In the genomic region with DNA sequence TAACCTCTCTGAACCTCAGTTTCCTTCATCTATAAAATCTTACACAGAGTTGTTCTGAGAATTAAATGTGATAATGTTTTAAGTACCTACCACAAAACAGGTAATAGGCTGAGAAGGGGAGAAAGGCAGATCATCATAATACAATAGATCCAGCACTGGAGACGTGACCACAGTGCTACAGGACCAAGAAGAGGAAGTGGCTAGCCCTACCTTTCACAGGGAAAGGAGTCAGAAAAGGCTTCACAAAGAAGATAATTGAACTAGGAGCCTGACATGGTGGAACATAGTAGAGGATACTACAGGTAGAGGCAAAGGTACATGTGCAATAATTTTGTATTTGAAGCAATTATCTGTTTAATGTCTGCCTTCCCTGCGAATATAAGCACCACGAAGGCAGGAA, we compare ENCODE assay signal across 26 cellular contexts.
"Had no signal": no experiment of that assay in that cellular context is flagged by ENCODE, and none has a peak within 500 bp of the region (broad histone marks: within the 10 kb centered on the region; RNA-seq: fewer than 3 reads in every experiment).

No MANE protein-coding gene starts in this region.

- FAIRE-seq: keratinocyte had no signal

- H3K9me3 ChIP-seq: gastrocnemius medialis, lower lobe of right lung, prostate gland, right atrium auricular region, suprapubic skin had no signal

- H3K27ac ChIP-seq: dorsolateral prefrontal cortex, epithelial cell of prostate, gastrocnemius medialis, lower lobe of right lung, prostate gland, right atrium auricular region, suprapubic skin had no signal

- H3K27me3 ChIP-seq: dorsolateral prefrontal cortex, gastrocnemius medialis, right atrium auricular region, suprapubic skin had no signal

- H3K4me3 ChIP-seq: dorsolateral prefrontal cortex, gastrocnemius medialis, lower lobe of right lung, prostate gland, right atrium auricular region, smooth muscle cell, suprapubic skin had no signal

- H3K4me1 ChIP-seq: lower lobe of right lung, prostate gland, right atrium auricular region, suprapubic skin had no signal

- ATAC-seq: esophagus mucosa; gastrocnemius medialis; left ventricle myocardium superior; lower lobe of right lung; naive thymus-derived CD8-positive, alpha-beta T cell; sciatic nerve; stimulated activated naive CD8-positive, alpha-beta T cell treated with anti-CD3 and anti-CD28 coated beads, Interleukin-15, amount 100 ng/mL, for 72 hours had no signal

- H3K4me2 ChIP-seq: smooth muscle cell had no signal

- DNase-seq: dorsolateral prefrontal cortex; effector CD4-positive, alpha-beta T cell; endodermal cell; foreskin fibroblast; gastrocnemius medialis; head of caudate nucleus; left ventricle myocardium superior; lower lobe of right lung; naive thymus-derived CD8-positive, alpha-beta T cell; nephron progenitor cell; nucleus accumbens; stimulated activated CD4-positive, alpha-beta T cell treated with anti-CD3 and anti-CD28 coated beads, Interleukin-12 subunit alpha, Interleukin-12 subunit beta, amount 100 ng/mL, for 4 hours; stimulated activated CD4-positive, alpha-beta T cell treated with anti-CD3 and anti-CD28 coated beads, Interleukin-1b, Interleukin-23, amount 100 ng/mL, for 48 hours; stimulated activated CD4-positive, alpha-beta T cell treated with anti-CD3 and anti-CD28 coated beads, Interleukin-4, amount 100 ng/mL, for 1 hour; stimulated activated CD8-positive, alpha-beta memory T cell treated with anti-CD3 and anti-CD28 coated beads, Interleukin-4, amount 100 ng/mL, for 48 hours; stimulated activated naive CD4-positive, alpha-beta T cell; stimulated activated naive CD8-positive, alpha-beta T cell treated with anti-CD3 and anti-CD28 coated beads, Interleukin-15, amount 100 ng/mL, for 72 hours; trophoblast cell had no signal
